In genomic region chr18:13572721-13573120, GRCh38 we compare ENCODE assay signal across 24 cellular contexts.
"Had no signal": no experiment of that assay in that cellular context is flagged by ENCODE, and none has a peak within 500 bp of the region (broad histone marks: within the 10 kb centered on the region; RNA-seq: fewer than 3 reads in every experiment).

No MANE protein-coding gene starts in this region.

- H3K36me3 ChIP-seq: cardiac muscle cell, lower lobe of right lung, neural progenitor cell, prostate gland, SJCRH30, transverse colon, WERI-Rb-1 had no signal

- H3K9me3 Mint-ChIP-seq: activated naive CD8-positive, alpha-beta T cell treated with anti-CD3 and anti-CD28 coated beads, Interleukin-2, amount 50 U/mL, for 24 hours; immature natural killer cell; naive B cell; neural progenitor cell; T-cell; T-helper 2 cell treated with Interferon-gamma antibody and Interleukin-4, amounts not matched to agents 5 μg/mL and 100 μg/mL, for 36 hours had no signal

- DNase-seq: activated CD4-positive, alpha-beta T cell treated with anti-CD3 and anti-CD28 coated beads for 1 hour; activated CD4-positive, alpha-beta T cell treated with anti-CD3 and anti-CD28 coated beads, Interleukin-2, amount 50 U/mL, for 48 hours; activated gamma-delta T cell; activated naive CD4-positive, alpha-beta T cell treated with anti-CD3 and anti-CD28 coated beads, Interleukin-2, amount 50 U/mL, for 16 hours; activated naive CD8-positive, alpha-beta T cell treated with anti-CD3 and anti-CD28 coated beads, Interleukin-2, amount 50 U/mL, for 24 hours; dermis blood vessel endothelial cell; effector CD8-positive, alpha-beta T cell; foreskin keratinocyte; immature natural killer cell; lower lobe of right lung; naive B cell; SJCRH30; stimulated activated CD4-positive, alpha-beta T cell treated with anti-CD3 and anti-CD28 coated beads, Interleukin-12 subunit alpha, Interleukin-12 subunit beta, amount 100 ng/mL, for 4 hours; stimulated activated CD4-positive, alpha-beta T cell treated with anti-CD3 and anti-CD28 coated beads, Interleukin-4, amount 100 ng/mL, for 4 hours; T-cell; transverse colon; WERI-Rb-1 had no signal

- H3K36me3 Mint-ChIP-seq: naive B cell, neural progenitor cell had no signal

- H3K27ac Mint-ChIP-seq: activated naive CD8-positive, alpha-beta T cell treated with anti-CD3 and anti-CD28 coated beads, Interleukin-2, amount 50 U/mL, for 24 hours; immature natural killer cell; neural progenitor cell; T-cell; T-helper 2 cell treated with Interferon-gamma antibody and Interleukin-4, amounts not matched to agents 5 μg/mL and 100 μg/mL, for 36 hours had no signal

- H3K27ac ChIP-seq: cardiac muscle cell, foreskin keratinocyte, hepatocyte, lower lobe of right lung, neural progenitor cell, prostate gland, SJCRH30, transverse colon, WERI-Rb-1 had no signal

- H3K4me3 ChIP-seq: cardiac muscle cell, hepatocyte, lower lobe of right lung, neural progenitor cell, prostate gland, SJCRH30, transverse colon had no signal

- ATAC-seq: activated naive CD8-positive, alpha-beta T cell treated with anti-CD3 and anti-CD28 coated beads, Interleukin-2, amount 50 U/mL, for 24 hours; foreskin keratinocyte; left lobe of liver; lower lobe of right lung; right cardiac atrium; T-cell had no signal

- H3K4me2 ChIP-seq: hepatocyte, neural progenitor cell had no signal

- H3K4me1 ChIP-seq: foreskin keratinocyte, neural progenitor cell, prostate gland, SJCRH30 had no signal

- H3K79me2 ChIP-seq: hepatocyte had no signal

- H3K27me3 ChIP-seq: cardiac muscle cell, foreskin keratinocyte, hepatocyte, neural progenitor cell, SJCRH30, transverse colon had no signal

- H3K27me3 Mint-ChIP-seq: naive B cell, T-cell had no signal

- H2AFZ ChIP-seq: hepatocyte, neural progenitor cell had no signal

- H3K4me3 Mint-ChIP-seq: activated naive CD8-positive, alpha-beta T cell treated with anti-CD3 and anti-CD28 coated beads, Interleukin-2, amount 50 U/mL, for 24 hours; immature natural killer cell; neural progenitor cell; T-cell; T-helper 2 cell treated with Interferon-gamma antibody and Interleukin-4, amounts not matched to agents 5 μg/mL and 100 μg/mL, for 36 hours had no signal
